ENCODE assay signal across 8 cellular contexts in genomic region chr3:46895204-46895660, GRCh38. TPM values are rescaled to one million over a fixed set of nuclear protein-coding genes. Genes with fewer than 3 reads are reported as not detected.
DNase-seq lines count a peak whose midpoint lies in the region; ATAC-seq and TF ChIP-seq lines count a peak whose summit lies in the region.

No MANE protein-coding gene starts in this region.

- H3K27me3 Mint-ChIP-seq in WTC11 (ENCODE audit: low read depth) = peaks cover 73% of the 10 kb centered on the region

- no peak overlapping the region for H3K27ac Mint-ChIP-seq in WTC11

- peaks cover 11% of the 10 kb centered on the region for H3K4me1 Mint-ChIP-seq in WTC11

- no peaks in the 10 kb centered on the region for H3K36me3 Mint-ChIP-seq in WTC11

- POLR2A ChIA-PET in WTC11 (lab: Charles Lee) = no interaction called here

- no peak overlapping the region for H3K4me3 Mint-ChIP-seq in WTC11

- no peak for ATAC-seq in WTC11
- no peak for ATAC-seq in HG02885 (IDR thresholded peaks at IDR 0.05; ENCODE audit: poor library complexity, unreplicated experiment)
- ATAC-seq in HG02610 (IDR thresholded peaks at IDR 0.05; ENCODE audit: unreplicated experiment) = no peak

- peak; percentile 52 for TF ChIP-seq CTCF in WTC11 (IDR thresholded peaks at IDR 0.05)

- in situ Hi-C loops in T47D (cut with HindIII; ENCODE audit: low pct_unique_long_range_greater_than_20kb, low sequenced_read_pairs) = no loop called here

- H3K9me3 Mint-ChIP-seq in WTC11 = no peaks in the 10 kb centered on the region

- CTCF ChIA-PET in WTC11 (lab: Charles Lee) = interaction anchor here (0.6 to 2.1 kb wide), 21 partner anchors 11 to 433 kb away, joined by 3 to 13 read pairs (median 4); no protein-coding TSS in a partner anchor

- DNase-seq in DMS53 treated with DMSO at 0.1 percent for 48 hours (lab: John Stamatoyannopoulos, UW; ENCODE audit: unreplicated experiment) = peak; percentile 22
- DNase-seq in M059J (ENCODE audit: low read depth) = peak; percentile 38
- peak; percentile 63 for DNase-seq in WTC11 (ENCODE audit: low spot score)
- peak; percentile 70 to 71 for DNase-seq in T47D (ENCODE audit: low read depth in 1 of 2, low spot score in 1 of 2)
- DNase-seq in left kidney (ENCODE audit: low read depth, low spot score) = peak; percentile 76
- peak; percentile 52 to 78 (median 63) for DNase-seq in stimulated activated CD4-positive, alpha-beta T cell treated with anti-CD3 and anti-CD28 coated beads, TNF-alpha, amount 100 ng/mL, for 48 hours (ENCODE audit: low read depth in 3 of 3)

TF ChIP-seq in WTC11, 78 proteins besides CTCF, POLR2A, EP300 and RAD21:
- no peak for TF ChIP-seq CREM (CRISPR knock-in tag; IDR thresholded peaks at IDR 0.05)
- no peak for TF ChIP-seq ZNF263 (CRISPR knock-in tag; IDR thresholded peaks at IDR 0.05; ENCODE audit: low read depth)
- TF ChIP-seq GABPB1 (CRISPR knock-in tag; IDR thresholded peaks at IDR 0.05) = no peak
- no peak for TF ChIP-seq HMGA2 (CRISPR knock-in tag; IDR thresholded peaks at IDR 0.05)
- TF ChIP-seq MYBL2 (CRISPR knock-in tag; IDR thresholded peaks at IDR 0.05) = no peak
- TF ChIP-seq AR (CRISPR knock-in tag; IDR thresholded peaks at IDR 0.05) = no peak
- no peak for TF ChIP-seq ELF4 (CRISPR knock-in tag; IDR thresholded peaks at IDR 0.05; ENCODE audit: low read depth)
- no peak for TF ChIP-seq E2F4 (CRISPR knock-in tag; IDR thresholded peaks at IDR 0.05; ENCODE audit: borderline replicate concordance, low read depth)
- no peak for TF ChIP-seq ZNF396 (CRISPR knock-in tag; IDR thresholded peaks at IDR 0.05; ENCODE audit: borderline replicate concordance)
- no peak for TF ChIP-seq AFF4 (CRISPR knock-in tag; IDR thresholded peaks at IDR 0.05; ENCODE audit: borderline replicate concordance)
- TF ChIP-seq E2F5 (CRISPR knock-in tag; IDR thresholded peaks at IDR 0.05) = no peak
- TF ChIP-seq GRHL2 (CRISPR knock-in tag; IDR thresholded peaks at IDR 0.05; ENCODE audit: insufficient replicate concordance, severe bottlenecking) = no peak
- TF ChIP-seq ZNF121 (CRISPR knock-in tag; IDR thresholded peaks at IDR 0.05) = no peak
- TF ChIP-seq MXD4 (CRISPR knock-in tag; IDR thresholded peaks at IDR 0.05; ENCODE audit: borderline replicate concordance) = no peak
- no peak for TF ChIP-seq PRRX2 (CRISPR knock-in tag; IDR thresholded peaks at IDR 0.05)
- no peak for TF ChIP-seq PREB (CRISPR knock-in tag; IDR thresholded peaks at IDR 0.05; ENCODE audit: borderline replicate concordance)
- no peak for TF ChIP-seq STAT6 (CRISPR knock-in tag; conservative IDR thresholded peaks at IDR 0.05; ENCODE audit: low read depth)

RNA-seq across cellular contexts. Expression of gene PTH1R, which starts 17.7 kb away (rescaled TPM):
- total RNA-seq in M059J (2014; rRNA removed; shearing (Covaris generic)) = 0.49 and 1.4 TPM in 2 replicates
- total RNA-seq in WTC11 (2021) = 4.0 to 12.0 TPM (median 5.6 TPM) in 3 replicates

RNA-seq across cellular contexts. Expression of gene MYL3, which starts 32.0 kb away (rescaled TPM):
- 2.6 TPM in 1 of 2 replicates, not detected in the other for total RNA-seq in M059J (2014; rRNA removed; shearing (Covaris generic))
- total RNA-seq in WTC11 (2021) = 0.31 TPM in 1 of 3 replicates, not detected in the others

Comparison
In these comparisons a context has a peak if more than half of its experiments do, and no peak if none do; other contexts are left out.
1. DNase-seq: peak in every context shown above with its lines; median percentile 76 in left kidney; 70 in T47D; 63 in WTC11; 63 in stimulated activated CD4-positive, alpha-beta T cell treated with anti-CD3 and anti-CD28 coated beads, TNF-alpha, amount 100 ng/mL, for 48 hours; 38 in M059J; 22 in DMS53 treated with DMSO at 0.1 percent for 48 hours.